8 cellular contexts compared by ENCODE assay signal in the genomic region with DNA sequence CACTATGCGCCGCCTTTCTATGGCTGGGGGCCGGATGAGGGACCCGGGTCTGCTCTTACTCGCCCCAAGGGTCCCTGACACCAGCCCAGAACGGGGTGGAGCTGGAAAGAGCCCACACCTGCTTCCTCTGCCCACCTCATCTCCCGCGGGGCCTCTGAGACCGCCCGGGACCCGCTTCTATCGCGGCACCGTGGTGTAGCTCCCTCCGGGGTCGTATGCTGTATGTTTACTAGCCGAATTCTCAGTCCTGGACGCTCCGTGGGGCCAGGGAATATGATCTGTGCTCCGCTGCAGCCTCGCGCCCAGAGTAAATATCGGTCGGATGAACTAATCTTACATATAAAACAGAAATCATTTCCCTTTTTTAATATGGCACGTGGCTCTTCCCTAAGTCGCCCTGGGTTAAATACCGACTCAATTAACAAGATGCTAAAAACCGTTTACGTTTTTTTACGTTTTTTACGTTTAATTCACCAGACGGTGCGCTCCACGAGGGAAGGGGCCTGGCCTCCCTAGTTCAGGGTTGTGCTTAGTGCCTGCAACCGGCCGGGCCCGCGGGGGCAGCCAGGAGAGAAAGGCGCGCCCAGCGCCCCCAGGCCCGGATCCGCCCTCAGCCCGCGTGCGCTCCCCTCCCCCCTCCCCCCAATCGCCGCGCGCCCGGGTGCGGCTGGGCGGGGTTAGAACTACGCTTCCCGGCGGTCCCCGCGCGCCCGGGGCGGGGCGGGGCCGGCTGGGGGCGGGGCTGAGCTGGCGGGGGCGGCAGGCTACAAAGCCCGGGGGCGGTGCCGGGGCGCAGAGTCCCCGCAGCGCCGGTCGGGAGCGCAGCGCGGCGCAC. TPM values are rescaled to one million over a fixed set of nuclear protein-coding genes. Genes with fewer than 3 reads are reported as not detected.
A peak's percentile ranks its signal among the peaks of the same experiment; 100 is the strongest.
DNase-seq lines count a peak whose midpoint lies in the region; ATAC-seq, FAIRE-seq and TF ChIP-seq lines count a peak whose summit lies in the region.

RBM38 (plus strand) TSS at position 793 of the 835 bp plus-strand sequence. CDS start 186 bp downstream, outside the sequence.

- H3K27me3 ChIP-seq in KMS-11 (ENCODE audit: insufficient read depth, low read depth), result no peaks in the 10 kb centered on the region

- H3K79me2 ChIP-seq in KMS-11 (ENCODE audit: insufficient read depth, low read depth), result peaks cover 39% of the 10 kb centered on the region

- peaks cover 7% of the 10 kb centered on the region; the same call in 1 of the 2 replicates for H3K36me3 ChIP-seq in KMS-11 (ENCODE audit: insufficient read depth)

- ATAC-seq in GM21526 (IDR thresholded peaks at IDR 0.05; ENCODE audit: low FRiP score, unreplicated experiment) (peak; percentile 36), left ventricle myocardium superior (peak; percentile 67)

- H3K4me1 ChIP-seq in KMS-11 (ENCODE audit: low read depth, poor library complexity, severe bottlenecking), result peaks cover 47% of the 10 kb centered on the region

- peak within 1 kb of the TSS; percentile 75 for H3K9ac ChIP-seq in KMS-11

- intact Hi-C loops in T-helper 1 cell treated with Interleukin-12 subunit alpha and Interleukin-12 subunit beta and Interleukin-4 antibody, amounts not matched to agents 30 ng/mL and 1 ng/mL, for 36 hours (cut with micrococcal nuclease), result loop anchor here (1.0 to 10.0 kb wide), 10 partner anchors 9 to 1774 kb away; partner anchors contain the start of genes AURKA, CSTF1, PMEPA1 and PRELID3B
- intact Hi-C loops in left ventricle myocardium superior (cut with micrococcal nuclease), result no loop called here

- H3K27ac ChIP-seq in KMS-11, result peak within 1 kb of the TSS; percentile 72

- TF ChIP-seq CTCF in KMS-11 (conservative IDR thresholded peaks at IDR 0.05; ENCODE audit: low read depth, low read length), result no peak

- 0 out of 2 replicates have a peak, but pooled peaks cover 6% of the 10 kb centered on the region for H4K20me1 ChIP-seq in KMS-11 (ENCODE audit: insufficient read depth)

- peak within 1 kb of the TSS; percentile 97 for H3K4me2 ChIP-seq in KMS-11

- no peak within 1 kb of the TSS for H3K4me3 ChIP-seq in KMS-11 (IDR thresholded peaks at IDR 0.05; ENCODE audit: insufficient read depth, low read depth, low read length)

- peak; percentile 33 for DNase-seq in DMS153 treated with DMSO at 0.1 percent for 48 hours (lab: John Stamatoyannopoulos, UW; ENCODE audit: unreplicated experiment)
- DNase-seq in amniotic stem cell (lab: John Stamatoyannopoulos, UW), result peak; percentile 34
- peak; percentile 85 for DNase-seq in left ventricle myocardium superior
- DNase-seq in pulmonary artery endothelial cell (ENCODE audit: low read depth, low spot score), result no peak
- DNase-seq in urothelium cell line (ENCODE audit: low spot score), result peak; percentile 99

- FAIRE-seq in urothelium cell line (lab: Jason Lieb, UNC), result peak; percentile 68

- H2AFZ ChIP-seq in KMS-11 (ENCODE audit: low read depth), result peak within 1 kb of the TSS; percentile 85

RNA-seq across cellular contexts. Expression of gene RBM38, which starts in this region (rescaled TPM):
- total RNA-seq in T-helper 1 cell treated with Interleukin-12 subunit alpha and Interleukin-12 subunit beta and Interleukin-4 antibody, amounts not matched to agents 30 ng/mL and 1 ng/mL, for 36 hours, result 56.3 and 58.7 TPM in 2 replicates
- total RNA-seq in left ventricle myocardium superior, result 89.3 TPM
- 18.2 and 21.8 TPM in 2 replicates for total RNA-seq in pulmonary artery endothelial cell
